ENCODE assay signal across 11 cellular contexts in the genomic region with DNA sequence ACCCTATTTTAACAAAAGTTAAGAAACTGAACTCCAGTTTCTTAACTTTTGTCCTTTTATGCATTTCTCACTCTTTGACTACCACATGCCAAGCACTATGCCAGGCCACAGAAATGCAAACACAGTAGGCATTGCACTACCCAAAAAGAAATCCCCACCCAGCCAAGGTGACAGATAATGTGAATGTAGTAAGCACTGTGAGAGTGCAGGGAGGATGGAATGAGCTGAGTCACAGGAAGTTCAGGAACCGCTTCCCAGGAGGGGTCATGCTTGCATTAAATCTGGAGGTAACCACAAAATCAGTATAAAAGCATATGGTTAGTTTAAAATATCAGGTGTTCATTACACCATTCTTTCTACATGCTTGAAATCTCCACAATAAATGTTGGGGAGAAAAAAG. TPM values are rescaled to one million over a fixed set of nuclear protein-coding genes. Genes with fewer than 3 reads are reported as not detected.
A peak's percentile ranks its signal among the peaks of the same experiment; 100 is the strongest.
DNase-seq lines count a peak whose midpoint lies in the region; ATAC-seq, FAIRE-seq and TF ChIP-seq lines count a peak whose summit lies in the region.
"Had no signal": no experiment of that assay in that cellular context is flagged by ENCODE, and none has a peak within 500 bp of the region (broad histone marks: within the 10 kb centered on the region; RNA-seq: fewer than 3 reads in every experiment).

No MANE protein-coding gene starts in this region.

- peaks cover 0 to 28% (median 0%) of the 10 kb centered on the region in 3 donors for H3K36me3 ChIP-seq in tibial nerve
- H3K36me3 ChIP-seq: ovary had no signal

- no peak for TF ChIP-seq EP300 in tibial nerve (IDR thresholded peaks at IDR 0.05)

- H3K4me1 Mint-ChIP-seq in natural killer cell treated with Interleukin-12 subunit alpha and Interleukin-12 subunit beta and Interleukin-15 and Interleukin-18, amount 100 ng/mL, for 72 hours (ENCODE audit: low read depth in 2 of 2) = peaks cover 29 to 32% of the 10 kb centered on the region in 2 donors
- peaks cover 14 to 30% of the 10 kb centered on the region in 2 donors for H3K4me1 Mint-ChIP-seq in natural killer cell

- no peaks in the 10 kb centered on the region for H3K9me3 ChIP-seq in tibial nerve
- H3K9me3 ChIP-seq: ovary had no signal

- H3K27me3 Mint-ChIP-seq in natural killer cell treated with Interleukin-12 subunit alpha and Interleukin-12 subunit beta and Interleukin-15 and Interleukin-18, amount 100 ng/mL, for 72 hours = no peaks in the 10 kb centered on the region
- no peaks in the 10 kb centered on the region for H3K27me3 Mint-ChIP-seq in natural killer cell (ENCODE audit: low read depth in 2 of 2)

- WGBS in tibial nerve, 2 donors = 88 to 94% methylated on average over 1 of the region's 1 CpG

- H3K27ac ChIP-seq in tibial nerve = no peak overlapping the region
- H3K27ac ChIP-seq: ovary had no signal

- peaks cover 6% of the 10 kb centered on the region for H3K36me3 Mint-ChIP-seq in natural killer cell treated with Interleukin-12 subunit alpha and Interleukin-12 subunit beta and Interleukin-15 and Interleukin-18, amount 100 ng/mL, for 72 hours
- H3K36me3 Mint-ChIP-seq in natural killer cell = no peaks in the 10 kb centered on the region

- no peak for TF ChIP-seq CTCF in natural killer cell (IDR thresholded peaks at IDR 0.05)
- TF ChIP-seq CTCF in tibial nerve (IDR thresholded peaks at IDR 0.05) = no peak

- peak overlapping the region; percentile 61 for H3K4me3 Mint-ChIP-seq in natural killer cell treated with Interleukin-12 subunit alpha and Interleukin-12 subunit beta and Interleukin-15 and Interleukin-18, amount 100 ng/mL, for 72 hours
- H3K4me3 Mint-ChIP-seq in natural killer cell = no peak overlapping the region

- peak in 1 of 2 donors; percentile 55 for ATAC-seq in natural killer cell treated with Interleukin-12 subunit alpha and Interleukin-12 subunit beta and Interleukin-15 and Interleukin-18, amount 100 ng/mL, for 72 hours
- ATAC-seq in natural killer cell (no peak), SK-N-SH treated with all-trans-retinoic acid at 6 μM for 48 hours (peak; percentile 65), esophagus mucosa (peak; percentile 46), GM18505 (IDR thresholded peaks at IDR 0.05; ENCODE audit: unreplicated experiment) (no peak)

- no peak overlapping the region for H3K4me3 ChIP-seq in tibial nerve
- H3K4me3 ChIP-seq: ovary had no signal

- peak; percentile 81 for FAIRE-seq in urothelium cell line (lab: Jason Lieb, UNC)
- FAIRE-seq: endometrium had no signal

- H3K4me1 ChIP-seq in tibial nerve = peaks cover 0 to 16% (median 10%) of the 10 kb centered on the region in 4 donors

- H3K27ac Mint-ChIP-seq in natural killer cell treated with Interleukin-12 subunit alpha and Interleukin-12 subunit beta and Interleukin-15 and Interleukin-18, amount 100 ng/mL, for 72 hours = peak overlapping the region in 1 of 2 donors; percentile 58
- no peak overlapping the region for H3K27ac Mint-ChIP-seq in natural killer cell

- no peak for DNase-seq in natural killer cell treated with Interleukin-12 subunit alpha and Interleukin-12 subunit beta and Interleukin-15 and Interleukin-18, amount 100 ng/mL, for 72 hours (ENCODE audit: low spot score)
- DNase-seq in natural killer cell = no peak
- DNase-seq in urothelium cell line (ENCODE audit: low spot score) = peak; percentile 78
- DNase-seq in tibial nerve (ENCODE audit: low spot score in 2 of 2) = no peak
- DNase-seq in DMS153 (lab: John Stamatoyannopoulos, UW) = no peak
- DNase-seq: DMS 273 treated with DMSO at 0.1 percent for 48 hours, ovary had no signal

- no peaks in the 10 kb centered on the region for H3K9me3 Mint-ChIP-seq in natural killer cell treated with Interleukin-12 subunit alpha and Interleukin-12 subunit beta and Interleukin-15 and Interleukin-18, amount 100 ng/mL, for 72 hours
- H3K9me3 Mint-ChIP-seq in natural killer cell = no peaks in the 10 kb centered on the region

- intact Hi-C loops in natural killer cell (cut with micrococcal nuclease) = no loop called here

- TF ChIP-seq POLR2A in GM18505 (IDR thresholded peaks at IDR 0.05; ENCODE audit: borderline replicate concordance, extremely low read depth, insufficient read depth, insufficient read length) (no peak), tibial nerve (IDR thresholded peaks at IDR 0.05) (no peak)

- H3K27me3 ChIP-seq in tibial nerve = no peaks in the 10 kb centered on the region
- H3K27me3 ChIP-seq: ovary had no signal

TF ChIP-seq in SK-N-SH treated with all-trans-retinoic acid at 6 μM for 48 hours, 23 proteins besides CTCF, POLR2A, EP300 and RAD21:
- TF ChIP-seq ISL1 (CRISPR knock-in tag; IDR thresholded peaks at IDR 0.05) (peak; percentile 42), ZNF565 (CRISPR knock-in tag; conservative IDR thresholded peaks at IDR 0.05; ENCODE audit: low read depth) (no peak), ZFP3 (CRISPR knock-in tag; IDR thresholded peaks at IDR 0.05) (0 out of 2 replicates have a peak, but pooled peaks have one; percentile 27)

RNA-seq across cellular contexts. Expression of a gene that starts 20.1 kb away (rescaled TPM):
- under 1 TPM in 1 of 2 donors, not detected in 1; 0.10 TPM for total RNA-seq in natural killer cell treated with Interleukin-12 subunit alpha and Interleukin-12 subunit beta and Interleukin-15 and Interleukin-18, amount 100 ng/mL, for 72 hours
- total RNA-seq in natural killer cell (not detected), esophagus mucosa (39.1 TPM), tibial nerve (not detected)
- total RNA-seq: ovary had no signal

RNA-seq across cellular contexts. Expression of a gene that starts 27.8 kb away (rescaled TPM):
- 100 to 1,000 TPM; 154 to 233 TPM for total RNA-seq in natural killer cell treated with Interleukin-12 subunit alpha and Interleukin-12 subunit beta and Interleukin-15 and Interleukin-18, amount 100 ng/mL, for 72 hours
- 10 to 100 TPM; 73.9 to 81.4 (median 79.0) TPM for total RNA-seq in natural killer cell
- total RNA-seq in esophagus mucosa = 256 TPM
- total RNA-seq in tibial nerve = 100 to 1,000 TPM in 1 of 4 donors, 10 to 100 TPM in 3; 69.5 to 110 (median 86.8) TPM

RNA-seq across cellular contexts. Expression of a gene that starts 34.4 kb away (rescaled TPM):
- total RNA-seq in natural killer cell treated with Interleukin-12 subunit alpha and Interleukin-12 subunit beta and Interleukin-15 and Interleukin-18, amount 100 ng/mL, for 72 hours = 10 to 100 TPM; 35.6 to 51.2 TPM
- total RNA-seq in natural killer cell (10 to 100 TPM; 76.5 to 92.7 (median 86.6) TPM), esophagus mucosa (57.6 TPM), tibial nerve (10 to 100 TPM; 30.4 to 41.2 (median 34.4) TPM)

Comparison
In these comparisons a context has a peak if more than half of its experiments do, and no peak if none do; other contexts are left out.
1. ATAC-seq: peak in SK-N-SH treated with all-trans-retinoic acid at 6 μM for 48 hours (single experiment) and esophagus mucosa (single experiment); none in natural killer cell (0 of 3) and GM18505 (single experiment).
2. RNA of a gene that starts 20.1 kb away (total RNA-seq): 39.1 TPM in esophagus mucosa (single experiment); 0.10 TPM in natural killer cell treated with Interleukin-12 subunit alpha and Interleukin-12 subunit beta and Interleukin-15 and Interleukin-18, amount 100 ng/mL, for 72 hours, not detected in natural killer cell and not detected in tibial nerve; every median in the first group is over 10 times any median in the second.